Comparison of ENCODE assay signal across 8 cellular contexts in genomic region chr5:134373633-134374032, GRCh38. TPM values are rescaled to one million over a fixed set of nuclear protein-coding genes. Genes with fewer than 3 reads are reported as not detected.
DNase-seq lines count a peak whose midpoint lies in the region; ATAC-seq and TF ChIP-seq lines count a peak whose summit lies in the region.
"Not testable (repeated sequence)": the region's sequence is repeated elsewhere in the genome, so short reads cannot be mapped to it uniquely, and the experiment has no call there.

No MANE protein-coding gene starts in this region.

- ATAC-seq in activated CD8-positive, alpha-beta T cell treated with anti-CD3 and anti-CD28 coated beads, Interleukin-2, amount 10 ng/mL, durations not matched to agents 7 days and 5 days; lower lobe of right lung; thoracic aorta (ENCODE audit: insufficient number of reproducible peaks, low FRiP score, low read depth): not testable (repeated sequence)

- not testable (repeated sequence) for H3K9me3 ChIP-seq in BLaER1 treated with 17β-estradiol and CSF1 and Interleukin-3, amounts not matched to agents 10 nM and 100 nM (replicated peaks in 1 of 11); ascending aorta; esophagus muscularis mucosa; lower lobe of right lung; ovary; thoracic aorta

- CTCF ChIA-PET in activated CD8-positive, alpha-beta T cell treated with anti-CD3 and anti-CD28 coated beads, Interleukin-2, amount 10 ng/mL, durations not matched to agents 7 days and 5 days (lab: Charles Lee): not testable (repeated sequence)

- H3K4me1 ChIP-seq in BLaER1 treated with 17β-estradiol and CSF1 and Interleukin-3, amounts not matched to agents 10 nM and 100 nM: peaks cover 15 to 33% (median 29%) of the 10 kb centered on the region in 10 experiments
- H3K4me1 ChIP-seq in ascending aorta (peaks cover 3 to 19% of the 10 kb centered on the region in 2 donors), esophagus muscularis mucosa (peaks cover 7 to 56% (median 52%) of the 10 kb centered on the region in 4 donors), lower lobe of right lung (peaks cover 41% of the 10 kb centered on the region), thoracic aorta (ENCODE audit: control insufficient read depth in 1 of 2, low read depth in 2 of 2) (peaks cover 17 to 33% of the 10 kb centered on the region in 2 donors)
- H3K4me1 ChIP-seq in ovary (ENCODE audit: insufficient read depth): not testable (repeated sequence)

- TF ChIP-seq POLR2A in NB4 (IDR thresholded peaks at IDR 0.05; ENCODE audit: extremely low read depth, insufficient read length); esophagus muscularis mucosa (IDR thresholded peaks at IDR 0.05; ENCODE audit: low read depth); ovary (IDR thresholded peaks at IDR 0.05): not testable (repeated sequence)

- not testable (repeated sequence) for DNase-seq in NB4 (ENCODE audit: low read depth); activated CD8-positive, alpha-beta T cell treated with anti-CD3 and anti-CD28 coated beads, Interleukin-2, amount 10 ng/mL, durations not matched to agents 7 days and 5 days; ascending aorta (ENCODE audit: low spot score in 2 of 2); esophagus muscularis mucosa (ENCODE audit: extremely low spot score); lower lobe of right lung; ovary; thoracic aorta (ENCODE audit: low spot score)

- H3K27ac Mint-ChIP-seq in activated CD8-positive, alpha-beta T cell treated with anti-CD3 and anti-CD28 coated beads, Interleukin-2, amount 10 ng/mL, durations not matched to agents 7 days and 5 days: not testable (repeated sequence)

- not testable (repeated sequence) for H3K9me3 Mint-ChIP-seq in activated CD8-positive, alpha-beta T cell treated with anti-CD3 and anti-CD28 coated beads, Interleukin-2, amount 10 ng/mL, durations not matched to agents 7 days and 5 days (ENCODE audit: insufficient read depth)

- H3K36me3 Mint-ChIP-seq in activated CD8-positive, alpha-beta T cell treated with anti-CD3 and anti-CD28 coated beads, Interleukin-2, amount 10 ng/mL, durations not matched to agents 7 days and 5 days (ENCODE audit: low read depth): peaks cover 49% of the 10 kb centered on the region

- H3K27me3 Mint-ChIP-seq in activated CD8-positive, alpha-beta T cell treated with anti-CD3 and anti-CD28 coated beads, Interleukin-2, amount 10 ng/mL, durations not matched to agents 7 days and 5 days (ENCODE audit: low read depth): not testable (repeated sequence)

- 76% methylated on average over 3 of the region's 5 CpGs for WGBS in esophagus muscularis mucosa
- 94 to 97% (median 96%) methylated on average over 5 of the region's 5 CpGs for WGBS in ovary, 3 donors

- peaks cover 33% of the 10 kb centered on the region for H3K4me1 Mint-ChIP-seq in activated CD8-positive, alpha-beta T cell treated with anti-CD3 and anti-CD28 coated beads, Interleukin-2, amount 10 ng/mL, durations not matched to agents 7 days and 5 days (ENCODE audit: low read depth)

- TF ChIP-seq CTCF in NB4 (IDR thresholded peaks at IDR 0.05; ENCODE audit: low read depth, low read length); ascending aorta (IDR thresholded peaks at IDR 0.05); esophagus muscularis mucosa (IDR thresholded peaks at IDR 0.05); lower lobe of right lung (IDR thresholded peaks at IDR 0.05); ovary (IDR thresholded peaks at IDR 0.05); thoracic aorta (IDR thresholded peaks at IDR 0.05): not testable (repeated sequence)

- H4K20me1 ChIP-seq in BLaER1 treated with 17β-estradiol and CSF1 and Interleukin-3, amounts not matched to agents 10 nM and 100 nM: peaks cover 47 to 70% (median 64%) of the 10 kb centered on the region in 11 experiments

- not testable (repeated sequence) for H3K9ac ChIP-seq in BLaER1 treated with 17β-estradiol and CSF1 and Interleukin-3, amounts not matched to agents 10 nM and 100 nM

- not testable (repeated sequence) for H3K27ac ChIP-seq in BLaER1 treated with 17β-estradiol and CSF1 and Interleukin-3, amounts not matched to agents 10 nM and 100 nM; ascending aorta; esophagus muscularis mucosa (replicated peaks in 1 of 4); lower lobe of right lung; ovary; thoracic aorta

- peaks cover 37 to 50% (median 43%) of the 10 kb centered on the region in 11 experiments for H3K36me3 ChIP-seq in BLaER1 treated with 17β-estradiol and CSF1 and Interleukin-3, amounts not matched to agents 10 nM and 100 nM
- peaks cover 6 to 17% of the 10 kb centered on the region in 2 donors for H3K36me3 ChIP-seq in ascending aorta
- peaks cover 0 to 42% (median 24%) of the 10 kb centered on the region in 4 donors for H3K36me3 ChIP-seq in esophagus muscularis mucosa
- H3K36me3 ChIP-seq in lower lobe of right lung: peaks cover 44% of the 10 kb centered on the region
- not testable (repeated sequence) for H3K36me3 ChIP-seq in ovary, thoracic aorta

- peak overlapping the region; percentile 32 for H3K4me3 Mint-ChIP-seq in activated CD8-positive, alpha-beta T cell treated with anti-CD3 and anti-CD28 coated beads, Interleukin-2, amount 10 ng/mL, durations not matched to agents 7 days and 5 days

- POLR2A ChIA-PET in activated CD8-positive, alpha-beta T cell treated with anti-CD3 and anti-CD28 coated beads, Interleukin-2, amount 10 ng/mL, durations not matched to agents 7 days and 5 days (lab: Charles Lee): not testable (repeated sequence)

- not testable (repeated sequence) for TF ChIP-seq EP300 in esophagus muscularis mucosa (IDR thresholded peaks at IDR 0.05); ovary (IDR thresholded peaks at IDR 0.05)

- intact Hi-C loops in ascending aorta (cut with DNase I) (loop anchor here (5.0 to 10.0 kb wide), 3 partner anchors 214 to 531 kb away; partner anchors contain the start of genes PCBD2 and TXNDC15), esophagus muscularis mucosa (cut with DNase I) (loop anchor here (5.0 to 10.0 kb wide), 3 partner anchors 39 to 211 kb away; partner anchors contain the start of genes CDKN2AIPNL and PPP2CA), ovary (cut with DNase I) (loop anchor here in 2 of 4 donors (5.0 kb wide), 2 partner anchors 154 to 204 kb away; partner anchors contain the start of gene JADE2 (in 1 of the 2))
- intact Hi-C loops in lower lobe of right lung (cut with DNase I): not testable (repeated sequence)

- H3K4me2 ChIP-seq in BLaER1 treated with 17β-estradiol and CSF1 and Interleukin-3, amounts not matched to agents 10 nM and 100 nM: peak overlapping the region; percentile 79 to 98 (median 92); a peak in 19 of 22 replicates

- peak overlapping the region in 7 of 10 experiments; percentile 81 to 99 (median 94); a peak in 8 of 20 replicates for H3K4me3 ChIP-seq in BLaER1 treated with 17β-estradiol and CSF1 and Interleukin-3, amounts not matched to agents 10 nM and 100 nM
- peak overlapping the region; percentile 84 for H3K4me3 ChIP-seq in NB4 (ENCODE audit: low read depth, low read length)
- H3K4me3 ChIP-seq in ascending aorta: peak overlapping the region; percentile 79 to 89
- peak overlapping the region in 3 of 4 donors; percentile 82 to 99 (median 96) for H3K4me3 ChIP-seq in esophagus muscularis mucosa
- peak overlapping the region; percentile 95 for H3K4me3 ChIP-seq in lower lobe of right lung
- peak overlapping the region; percentile 97 for H3K4me3 ChIP-seq in ovary
- peak overlapping the region; percentile 96 for H3K4me3 ChIP-seq in thoracic aorta

- H3K27me3 ChIP-seq in BLaER1 treated with 17β-estradiol and CSF1 and Interleukin-3, amounts not matched to agents 10 nM and 100 nM; ascending aorta; esophagus muscularis mucosa; lower lobe of right lung (ENCODE audit: low read depth); ovary; thoracic aorta (replicated peaks; ENCODE audit: insufficient read depth): not testable (repeated sequence)

RNA-seq across cellular contexts. Expression of gene UBE2B, which starts 2.3 kb away (rescaled TPM):
- total RNA-seq in activated CD8-positive, alpha-beta T cell treated with anti-CD3 and anti-CD28 coated beads, Interleukin-2, amount 10 ng/mL, durations not matched to agents 7 days and 5 days: 10 to 100 TPM; 83.0 to 87.6 TPM
- 42.6 TPM for total RNA-seq in ascending aorta
- 10 to 100 TPM; 38.2 to 96.3 (median 52.3) TPM for total RNA-seq in esophagus muscularis mucosa
- 106 TPM for total RNA-seq in lower lobe of right lung
- total RNA-seq in ovary: 100 to 1,000 TPM in 1 of 7 donors, 10 to 100 TPM in 6; 54.1 to 101 (median 68.1) TPM
- polyA plus RNA-seq in ovary: 10 to 100 TPM; 89.0 to 92.4 TPM
- 10 to 100 TPM; 21.1 to 82.1 TPM for total RNA-seq in thoracic aorta

RNA-seq across cellular contexts. Expression of gene CDKL3, which starts 6.7 kb away (rescaled TPM):
- total RNA-seq in activated CD8-positive, alpha-beta T cell treated with anti-CD3 and anti-CD28 coated beads, Interleukin-2, amount 10 ng/mL, durations not matched to agents 7 days and 5 days: 1 to 10 TPM in 1 of 2 experiments, under 1 TPM in 1; 0.53 to 1.2 TPM
- total RNA-seq in ascending aorta: not detected
- 1 to 10 TPM; 1.1 to 4.6 (median 4.0) TPM for total RNA-seq in esophagus muscularis mucosa
- 2.2 TPM for total RNA-seq in lower lobe of right lung
- 1 to 10 TPM; 1.8 to 7.1 (median 5.7) TPM for total RNA-seq in ovary
- polyA plus RNA-seq in ovary: 1 to 10 TPM; 2.9 to 3.9 TPM
- total RNA-seq in thoracic aorta: 1 to 10 TPM in 1 of 2 donors, not detected in 1; 8.3 TPM

RNA-seq across cellular contexts. Expression of gene CDKN2AIPNL, which starts 38.0 kb away (rescaled TPM):
- total RNA-seq in activated CD8-positive, alpha-beta T cell treated with anti-CD3 and anti-CD28 coated beads, Interleukin-2, amount 10 ng/mL, durations not matched to agents 7 days and 5 days: 10 to 100 TPM; 31.3 to 32.5 TPM
- total RNA-seq in ascending aorta: 6.0 TPM
- total RNA-seq in esophagus muscularis mucosa: 10 to 100 TPM; 17.9 to 19.9 (median 18.8) TPM
- total RNA-seq in lower lobe of right lung: 14.5 TPM
- 10 to 100 TPM; 12.2 to 18.0 (median 15.3) TPM for total RNA-seq in ovary
- polyA plus RNA-seq in ovary: 10 to 100 TPM; 21.1 to 29.0 TPM
- total RNA-seq in thoracic aorta: 10 to 100 TPM in 1 of 2 donors, 1 to 10 TPM in 1; 5.1 to 15.8 TPM
